ENCODE assay signal across 11 cellular contexts in the genomic region with DNA sequence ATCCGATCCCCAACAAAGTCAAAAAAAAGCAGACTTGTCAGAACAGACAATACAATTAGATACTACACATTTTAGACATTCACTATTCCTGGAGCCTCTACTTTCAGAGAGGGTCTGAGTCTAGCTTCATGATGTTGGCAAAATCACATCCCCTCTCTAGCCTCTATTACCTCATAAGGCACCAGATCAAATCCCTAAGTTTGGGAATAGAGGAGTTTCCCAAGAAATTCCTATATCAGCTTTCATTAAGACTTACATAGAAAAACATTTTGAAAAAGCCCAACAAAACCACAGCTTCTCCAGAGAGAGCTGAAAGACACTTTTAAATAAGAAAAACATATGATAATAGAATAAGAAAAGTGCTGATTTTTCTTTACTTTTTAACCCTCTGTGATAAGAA. TPM values are rescaled to one million over a fixed set of nuclear protein-coding genes. Genes with fewer than 3 reads are reported as not detected.
DNase-seq lines count a peak whose midpoint lies in the region; ATAC-seq, FAIRE-seq and TF ChIP-seq lines count a peak whose summit lies in the region.
"Had no signal": no experiment of that assay in that cellular context is flagged by ENCODE, and none has a peak within 500 bp of the region (broad histone marks: within the 10 kb centered on the region; RNA-seq: fewer than 3 reads in every experiment).

No MANE protein-coding gene starts in this region.

- ATAC-seq in Right ventricle myocardium superior (ENCODE audit: poor library complexity) (no peak), natural killer cell (no peak), HG03139 (IDR thresholded peaks at IDR 0.05; ENCODE audit: unreplicated experiment) (no peak), HG03342 (IDR thresholded peaks at IDR 0.05; ENCODE audit: unreplicated experiment) (no peak)

- peaks cover 34 to 43% of the 10 kb centered on the region in 2 donors for H3K4me1 Mint-ChIP-seq in natural killer cell

- no peaks in the 10 kb centered on the region for H3K9me3 Mint-ChIP-seq in natural killer cell

- FAIRE-seq in frontal cortex (lab: Jason Lieb, UNC), result no peak
- FAIRE-seq: islet of Langerhans had no signal

- peak overlapping the region; percentile 11 to 67 for H3K27ac Mint-ChIP-seq in natural killer cell

- H3K27ac ChIP-seq in right atrium auricular region (peak overlapping the region; percentile 53 to 56), cingulate gyrus (ENCODE audit: low read depth, low read length) (peak overlapping the region; percentile 76), uterus (peak overlapping the region; percentile 80 to 92)

- H3K27me3 Mint-ChIP-seq in natural killer cell (ENCODE audit: low read depth in 2 of 2), result no peaks in the 10 kb centered on the region

- no peaks in the 10 kb centered on the region for H3K9me3 ChIP-seq in right atrium auricular region
- H3K9me3 ChIP-seq in uterus, result no peaks in the 10 kb centered on the region

- H3K4me3 ChIP-seq in right atrium auricular region (no peak overlapping the region), uterus (no peak overlapping the region)

- H3K36me3 Mint-ChIP-seq in natural killer cell, result no peaks in the 10 kb centered on the region

- DNase-seq in right atrium auricular region (ENCODE audit: low spot score) (no peak), Right ventricle myocardium superior (no peak), natural killer cell (no peak), uterus (no peak), frontal cortex (ENCODE audit: low spot score in 2 of 2) (no peak)
- DNase-seq: NCI-H1694, OCI-M1 had no signal

- peaks cover 0 to 69% of the 10 kb centered on the region in 2 donors for H3K4me1 ChIP-seq in right atrium auricular region
- peaks cover 12 to 18% of the 10 kb centered on the region in 2 donors for H3K4me1 ChIP-seq in uterus

- no peak overlapping the region for H3K4me3 Mint-ChIP-seq in natural killer cell

- H3K27me3 ChIP-seq in right atrium auricular region (no peaks in the 10 kb centered on the region), uterus (no peaks in the 10 kb centered on the region)

- intact Hi-C loops in Right ventricle myocardium superior (cut with DNase I) (no loop called here), natural killer cell (cut with micrococcal nuclease) (no loop called here), uterus (cut with DNase I; ENCODE audit: low total_unique reads) (loop anchor here (10.0 kb wide), 1 partner anchor 68 kb away; no protein-coding TSS in a partner anchor)

- TF ChIP-seq CTCF in right atrium auricular region (IDR thresholded peaks at IDR 0.05), result no peak
- TF ChIP-seq CTCF in natural killer cell (IDR thresholded peaks at IDR 0.05), result no peak
- no peak for TF ChIP-seq CTCF in uterus (IDR thresholded peaks at IDR 0.05)

- H3K36me3 ChIP-seq in right atrium auricular region (no peaks in the 10 kb centered on the region), uterus (no peaks in the 10 kb centered on the region)

- no peak for TF ChIP-seq POLR2A in uterus (IDR thresholded peaks at IDR 0.05)

RNA-seq across cellular contexts. Expression of gene TBC1D2B, which starts 4.5 kb away (rescaled TPM):
- total RNA-seq in right atrium auricular region (10 to 100 TPM; 12.5 to 27.7 TPM), Right ventricle myocardium superior (9.8 TPM), natural killer cell (10 to 100 TPM; 54.0 to 83.5 (median 56.7) TPM), uterus (10 to 100 TPM; 27.7 to 89.0 (median 57.9) TPM), frontal cortex (10.6 TPM)

RNA-seq across cellular contexts. Expression of gene SH2D7, which starts 19.3 kb away (rescaled TPM):
- total RNA-seq in right atrium auricular region (not detected), Right ventricle myocardium superior (not detected), natural killer cell (not detected), uterus (not detected), frontal cortex (not detected)

RNA-seq across cellular contexts. Expression of gene CIB2, which starts 58.2 kb away (rescaled TPM):
- 10 to 100 TPM; 37.2 to 38.6 TPM for total RNA-seq in right atrium auricular region
- total RNA-seq in Right ventricle myocardium superior, result 21.9 TPM
- 1 to 10 TPM in 1 of 3 donors, under 1 TPM in 2; 0.25 to 1.5 (median 0.99) TPM for total RNA-seq in natural killer cell
- total RNA-seq in uterus, result 10 to 100 TPM in 2 of 4 donors, 1 to 10 TPM in 2; 4.4 to 11.3 (median 7.8) TPM
- total RNA-seq in frontal cortex, result 25.7 TPM
